ENCODE assay signal across 8 cellular contexts in genomic region chr15:74937602-74938371, GRCh38. TPM values are rescaled to one million over a fixed set of nuclear protein-coding genes. Genes with fewer than 3 reads are reported as not detected.
DNase-seq lines count a peak whose midpoint lies in the region; ATAC-seq, FAIRE-seq and TF ChIP-seq lines count a peak whose summit lies in the region.

Gene COX5A, minus strand, starts transcription at chr15:74938073. Its CDS starts 59 bp downstream, at chr15:74938014.

- no peak for TF ChIP-seq POLR2A in breast epithelium (IDR thresholded peaks at IDR 0.05)

- H3K9me3 ChIP-seq in WERI-Rb-1 (ENCODE audit: severe bottlenecking) (no peaks in the 10 kb centered on the region), breast epithelium (no peaks in the 10 kb centered on the region), small intestine (ENCODE audit: control insufficient read depth, low read depth) (no peaks in the 10 kb centered on the region)

- intact Hi-C loops in breast epithelium (cut with DNase I; ENCODE audit: low total_unique reads) = no loop called here

- CTCF ChIA-PET in AG04449 (lab: Yijun Ruan, JAX) = interaction anchor here (5.2 kb wide), 1 partner anchor 13 kb away, joined by 34 read pairs; no protein-coding TSS in a partner anchor

- H3K27me3 ChIP-seq in WERI-Rb-1 (ENCODE audit: insufficient read depth, low read depth, severe bottlenecking) (no peaks in the 10 kb centered on the region), breast epithelium (no peaks in the 10 kb centered on the region), small intestine (ENCODE audit: control insufficient read depth in 2 of 2, insufficient read depth in 2 of 2, low read length in 2 of 2) (no peaks in the 10 kb centered on the region)

- H3K4me1 ChIP-seq in breast epithelium (no peaks in the 10 kb centered on the region), small intestine (ENCODE audit: control insufficient read depth in 2 of 2, insufficient read depth in 1 of 2, low read depth in 1 of 2, low read length in 1 of 2) (peaks cover 0 to 4% of the 10 kb centered on the region in 2 donors)

- POLR2A ChIA-PET in AG04449 (lab: Yijun Ruan, JAX) = interaction anchor here (0.6 to 1.2 kb wide), 7 partner anchors 13 to 324 kb away, joined by 3 to 6 read pairs (median 4); partner anchors contain the start of gene FAM219B

- TF ChIP-seq CTCF in AG04449 (IDR thresholded peaks at IDR 0.05; ENCODE audit: insufficient read depth, low read length, missing control alignments) (no peak), WERI-Rb-1 (IDR thresholded peaks at IDR 0.05; ENCODE audit: low read depth, low read length) (no peak), breast epithelium (IDR thresholded peaks at IDR 0.05) (peak in 1 of 3 donors; percentile 14)

- H3K36me3 ChIP-seq in WERI-Rb-1 (peaks cover 23% of the 10 kb centered on the region), breast epithelium (no peaks in the 10 kb centered on the region), small intestine (ENCODE audit: control insufficient read depth in 2 of 2, insufficient read depth in 2 of 2, low read length in 2 of 2) (peaks cover 0 to 2% of the 10 kb centered on the region in 2 donors)

- H3K4me3 ChIP-seq in AG04449 (ENCODE audit: low read depth, low read length) (peak within 1 kb of the TSS; percentile 81), WERI-Rb-1 (ENCODE audit: low read depth, low read length) (peak within 1 kb of the TSS; percentile 99), breast epithelium (peak within 1 kb of the TSS; percentile 88 to 98 (median 96)), small intestine (ENCODE audit: low read depth in 1 of 2, low read length in 2 of 2) (peak within 1 kb of the TSS; percentile 79 to 98)

- ATAC-seq in GM18907 (IDR thresholded peaks at IDR 0.05; ENCODE audit: unreplicated experiment) (peak; percentile 85), HG03139 (IDR thresholded peaks at IDR 0.05; ENCODE audit: unreplicated experiment) (peak; percentile 84)

- 0 to 1% (median 1%) methylated on average over 38 to 84 of the region's 84 CpGs for WGBS in small intestine, 3 donors

- H3K27ac ChIP-seq in WERI-Rb-1 = peak within 1 kb of the TSS; percentile 94
- peak within 1 kb of the TSS; percentile 93 for H3K27ac ChIP-seq in breast epithelium
- H3K27ac ChIP-seq in small intestine (ENCODE audit: low read depth in 1 of 2, low read length in 1 of 2) = peak within 1 kb of the TSS; percentile 88 to 99

- DNase-seq in AG04449 (ENCODE audit: low read depth, low spot score) (peak; percentile 71), NCI-H2196 (lab: John Stamatoyannopoulos, UW; ENCODE audit: unreplicated experiment) (peak; percentile 83), WERI-Rb-1 (peak; percentile 93), breast epithelium (ENCODE audit: low spot score in 2 of 2) (peak; percentile 88 to 95), iPS-NIHi11 (ENCODE audit: low spot score) (peak; percentile 93), small intestine (peak; percentile 97)

- FAIRE-seq in small intestine (lab: Jason Lieb, UNC) = no peak

RNA-seq across cellular contexts. Expression of gene COX5A, which starts in this region (rescaled TPM):
- 10 to 100 TPM; 55.6 to 73.8 (median 58.3) TPM for total RNA-seq in breast epithelium
- 100 to 1,000 TPM; 743 to 931 (median 873) TPM for polyA plus RNA-seq in small intestine

Comparison
In these comparisons a context has a peak if more than half of its experiments do, and no peak if none do; other contexts are left out.
1. Peak in every context shown above with its lines: DNase-seq, ATAC-seq, H3K4me3 ChIP-seq and H3K27ac ChIP-seq.